In the genomic region with DNA sequence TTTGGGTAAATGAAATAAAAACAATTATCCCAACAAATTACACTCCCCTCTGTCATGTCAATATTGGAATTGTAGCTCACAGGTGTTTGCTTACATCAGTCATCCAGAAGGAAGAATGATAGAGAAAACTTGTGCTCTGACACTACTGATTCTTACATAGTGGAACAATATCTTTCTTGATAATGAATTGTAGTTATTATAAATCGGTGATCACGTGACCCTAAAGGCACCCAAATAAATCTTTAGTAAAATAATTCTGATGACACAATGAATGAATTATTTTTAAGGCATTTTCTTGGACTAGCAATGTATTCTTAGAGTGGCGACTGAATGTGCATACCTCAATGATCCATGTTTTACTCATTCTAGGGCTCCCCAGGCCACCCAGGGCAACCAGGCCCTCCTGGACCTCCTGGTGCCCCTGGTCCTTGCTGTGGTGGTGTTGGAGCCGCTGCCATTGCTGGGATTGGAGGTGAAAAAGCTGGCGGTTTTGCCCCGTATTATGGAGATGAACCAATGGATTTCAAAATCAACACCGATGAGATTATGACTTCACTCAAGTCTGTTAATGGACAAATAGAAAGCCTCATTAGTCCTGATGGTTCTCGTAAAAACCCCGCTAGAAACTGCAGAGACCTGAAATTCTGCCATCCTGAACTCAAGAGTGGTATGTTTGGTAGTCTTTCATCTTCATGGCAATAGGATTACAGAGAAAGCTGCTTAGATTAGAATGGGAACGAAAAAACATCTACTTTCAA, we compare ENCODE assay signal across 2 cellular contexts.
TF ChIP-seq lines count a peak whose summit lies in the region.

No MANE protein-coding gene starts in this region.

TF ChIP-seq in IMR-90, 13 proteins besides CTCF, POLR2A, EP300 and RAD21:
- TF ChIP-seq FOS (IDR thresholded peaks at IDR 0.05; ENCODE audit: low read depth, low read length) (no peak), NFE2L2 (IDR thresholded peaks at IDR 0.05; ENCODE audit: low read depth, low read length) (no peak), RFX5 (IDR thresholded peaks at IDR 0.05; ENCODE audit: low read depth, low read length) (no peak), CHD1 (IDR thresholded peaks at IDR 0.05; ENCODE audit: low read depth, low read length) (no peak), RCOR1 (IDR thresholded peaks at IDR 0.05; ENCODE audit: insufficient replicate concordance, low read length) (no peak)
- TF ChIP-seq, protein P1, sequence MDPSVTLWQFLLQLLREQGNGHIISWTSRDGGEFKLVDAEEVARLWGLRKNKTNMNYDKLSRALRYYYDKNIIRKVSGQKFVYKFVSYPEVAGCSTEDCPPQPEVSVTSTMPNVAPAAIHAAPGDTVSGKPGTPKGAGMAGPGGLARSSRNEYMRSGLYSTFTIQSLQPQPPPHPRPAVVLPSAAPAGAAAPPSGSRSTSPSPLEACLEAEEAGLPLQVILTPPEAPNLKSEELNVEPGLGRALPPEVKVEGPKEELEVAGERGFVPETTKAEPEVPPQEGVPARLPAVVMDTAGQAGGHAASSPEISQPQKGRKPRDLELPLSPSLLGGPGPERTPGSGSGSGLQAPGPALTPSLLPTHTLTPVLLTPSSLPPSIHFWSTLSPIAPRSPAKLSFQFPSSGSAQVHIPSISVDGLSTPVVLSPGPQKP (IDR thresholded peaks at IDR 0.05; ENCODE audit: borderline replicate concordance, low read depth, low read length): no peak

TF ChIP-seq in SK-N-SH treated with all-trans-retinoic acid at 6 μM for 48 hours, 23 proteins besides CTCF, POLR2A, EP300 and RAD21 (continued from another document):
- TF ChIP-seq ZFP3 (CRISPR knock-in tag; IDR thresholded peaks at IDR 0.05) (no peak), BACH2 (CRISPR knock-in tag; IDR thresholded peaks at IDR 0.05; ENCODE audit: borderline replicate concordance) (no peak), ZC3H10 (CRISPR knock-in tag; IDR thresholded peaks at IDR 0.05) (no peak), GLIS3 (CRISPR knock-in tag; IDR thresholded peaks at IDR 0.05) (no peak), ZNF70 (CRISPR knock-in tag; IDR thresholded peaks at IDR 0.05) (no peak), ISL1 (CRISPR knock-in tag; IDR thresholded peaks at IDR 0.05) (no peak), TCF4 (CRISPR knock-in tag; IDR thresholded peaks at IDR 0.05; ENCODE audit: borderline replicate concordance) (no peak), RARB (CRISPR knock-in tag; IDR thresholded peaks at IDR 0.05) (no peak), SNAI2 (CRISPR knock-in tag; IDR thresholded peaks at IDR 0.05) (no peak), ZNF8 (CRISPR knock-in tag; IDR thresholded peaks at IDR 0.05) (no peak), CSDC2 (CRISPR knock-in tag; IDR thresholded peaks at IDR 0.05) (no peak)
- TF ChIP-seq, protein P2, sequence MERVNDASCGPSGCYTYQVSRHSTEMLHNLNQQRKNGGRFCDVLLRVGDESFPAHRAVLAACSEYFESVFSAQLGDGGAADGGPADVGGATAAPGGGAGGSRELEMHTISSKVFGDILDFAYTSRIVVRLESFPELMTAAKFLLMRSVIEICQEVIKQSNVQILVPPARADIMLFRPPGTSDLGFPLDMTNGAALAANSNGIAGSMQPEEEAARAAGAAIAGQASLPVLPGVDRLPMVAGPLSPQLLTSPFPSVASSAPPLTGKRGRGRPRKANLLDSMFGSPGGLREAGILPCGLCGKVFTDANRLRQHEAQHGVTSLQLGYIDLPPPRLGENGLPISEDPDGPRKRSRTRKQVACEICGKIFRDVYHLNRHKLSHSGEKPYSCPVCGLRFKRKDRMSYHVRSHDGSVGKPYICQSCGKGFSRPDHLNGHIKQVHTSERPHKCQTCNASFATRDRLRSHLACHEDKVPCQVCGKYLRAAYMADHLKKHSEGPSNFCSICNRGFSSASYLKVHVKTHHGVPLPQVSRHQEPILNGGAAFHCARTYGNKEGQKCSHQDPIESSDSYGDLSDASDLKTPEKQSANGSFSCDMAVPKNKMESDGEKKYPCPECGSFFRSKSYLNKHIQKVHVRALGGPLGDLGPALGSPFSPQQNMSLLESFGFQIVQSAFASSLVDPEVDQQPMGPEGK (CRISPR knock-in tag; IDR thresholded peaks at IDR 0.05; ENCODE audit: borderline replicate concordance): no peak
- TF ChIP-seq, protein P3, sequence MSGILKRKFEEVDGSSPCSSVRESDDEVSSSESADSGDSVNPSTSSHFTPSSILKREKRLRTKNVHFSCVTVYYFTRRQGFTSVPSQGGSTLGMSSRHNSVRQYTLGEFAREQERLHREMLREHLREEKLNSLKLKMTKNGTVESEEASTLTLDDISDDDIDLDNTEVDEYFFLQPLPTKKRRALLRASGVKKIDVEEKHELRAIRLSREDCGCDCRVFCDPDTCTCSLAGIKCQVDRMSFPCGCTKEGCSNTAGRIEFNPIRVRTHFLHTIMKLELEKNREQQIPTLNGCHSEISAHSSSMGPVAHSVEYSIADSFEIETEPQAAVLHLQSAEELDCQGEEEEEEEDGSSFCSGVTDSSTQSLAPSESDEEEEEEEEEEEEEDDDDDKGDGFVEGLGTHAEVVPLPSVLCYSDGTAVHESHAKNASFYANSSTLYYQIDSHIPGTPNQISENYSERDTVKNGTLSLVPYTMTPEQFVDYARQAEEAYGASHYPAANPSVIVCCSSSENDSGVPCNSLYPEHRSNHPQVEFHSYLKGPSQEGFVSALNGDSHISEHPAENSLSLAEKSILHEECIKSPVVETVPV (CRISPR knock-in tag; IDR thresholded peaks at IDR 0.05): no peak
